In the genomic region with DNA sequence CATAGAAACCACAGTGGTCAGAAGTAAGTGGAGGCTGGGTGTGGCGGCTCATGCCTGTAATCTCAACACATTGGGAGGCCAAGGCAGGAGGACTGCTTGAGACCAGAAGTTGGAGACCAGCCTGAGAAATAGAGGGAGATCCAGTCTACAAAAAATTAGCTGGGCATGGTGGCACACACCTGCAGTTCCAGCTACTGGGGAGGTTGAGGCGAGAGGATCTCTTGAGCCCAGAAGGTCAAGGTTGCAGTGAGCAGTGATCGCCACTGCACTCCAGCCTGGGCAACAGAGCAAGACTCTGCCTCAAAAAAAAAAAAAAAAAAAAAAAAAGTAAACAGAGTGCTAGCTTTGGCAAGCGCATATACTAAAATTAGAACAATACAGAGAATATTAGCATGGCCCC, we compare ENCODE assay signal across 28 cellular contexts. TPM values are rescaled to one million over a fixed set of nuclear protein-coding genes. Genes with fewer than 3 reads are reported as not detected.
DNase-seq lines count a peak whose midpoint lies in the region; ATAC-seq, FAIRE-seq and TF ChIP-seq lines count a peak whose summit lies in the region.
"Had no signal": no experiment of that assay in that cellular context is flagged by ENCODE, and none has a peak within 500 bp of the region (broad histone marks: within the 10 kb centered on the region; RNA-seq: fewer than 3 reads in every experiment).

No MANE protein-coding gene starts in this region.

- H3K36me3 Mint-ChIP-seq in chondrocyte (ENCODE audit: low read depth): no peaks in the 10 kb centered on the region
- H3K36me3 Mint-ChIP-seq: CD14-positive monocyte; CD4-positive, alpha-beta memory T cell; CD4-positive, CD25-positive, alpha-beta regulatory T cell; CD8-positive, alpha-beta memory T cell had no signal

- intact Hi-C loops in kidney (cut with DNase I) (no loop called here), Right ventricle myocardium superior (cut with DNase I) (no loop called here)

- FAIRE-seq in kidney (lab: Jason Lieb, UNC): no peak
- FAIRE-seq: A204.1, GM12878, GM12892, GM18507 had no signal

- no peaks in the 10 kb centered on the region for H3K9me3 Mint-ChIP-seq in chondrocyte (ENCODE audit: low read depth)
- H3K9me3 Mint-ChIP-seq: CD14-positive monocyte; CD4-positive, CD25-positive, alpha-beta regulatory T cell; CD8-positive, alpha-beta memory T cell had no signal

- peaks cover 4% of the 10 kb centered on the region for H3K4me1 Mint-ChIP-seq in chondrocyte (ENCODE audit: low read depth)

- no peak overlapping the region for H3K27ac Mint-ChIP-seq in chondrocyte (ENCODE audit: unreplicated experiment)
- H3K27ac Mint-ChIP-seq: CD14-positive monocyte; CD4-positive, alpha-beta memory T cell; CD4-positive, CD25-positive, alpha-beta regulatory T cell; CD8-positive, alpha-beta memory T cell had no signal

- H3K4me1 ChIP-seq in kidney (ENCODE audit: control insufficient read depth in 1 of 2, insufficient read depth in 1 of 2, low read depth in 1 of 2, low read length in 2 of 2): no peaks in the 10 kb centered on the region

- H3K9me3 ChIP-seq in KOPT-K1 (ENCODE audit: insufficient read depth, low read length, poor library complexity, severe bottlenecking): no peaks in the 10 kb centered on the region
- no peaks in the 10 kb centered on the region for H3K9me3 ChIP-seq in kidney (ENCODE audit: control insufficient read depth in 1 of 2, low read length in 2 of 2)
- H3K9me3 ChIP-seq: BE2C, BLaER1 had no signal

- no peaks in the 10 kb centered on the region for H3K36me3 ChIP-seq in KOPT-K1 (ENCODE audit: insufficient read depth, low read length)
- no peaks in the 10 kb centered on the region for H3K36me3 ChIP-seq in kidney (ENCODE audit: control insufficient read depth in 1 of 2, insufficient read depth in 2 of 2, low read length in 2 of 2)
- H3K36me3 ChIP-seq: BE2C, BLaER1 had no signal

- no peak for TF ChIP-seq CTCF in chondrocyte (IDR thresholded peaks at IDR 0.05)
- TF ChIP-seq CTCF in kidney (IDR thresholded peaks at IDR 0.05; ENCODE audit: borderline replicate concordance, extremely low read depth, insufficient read depth): no peak
- TF ChIP-seq CTCF in coronary artery (IDR thresholded peaks at IDR 0.05): no peak

- H3K27ac ChIP-seq in KOPT-K1 (ENCODE audit: low read depth, low read length, poor library complexity, severe bottlenecking): peak overlapping the region; percentile 93
- H3K27ac ChIP-seq in kidney (ENCODE audit: low read depth in 2 of 2, low read length in 2 of 2): no peak overlapping the region
- no peak overlapping the region for H3K27ac ChIP-seq in coronary artery
- H3K27ac ChIP-seq: BLaER1 had no signal

- H3K4me3 ChIP-seq in kidney (ENCODE audit: low read length in 2 of 2) (no peak overlapping the region), coronary artery (no peak overlapping the region)
- H3K4me3 ChIP-seq: BLaER1, GM12878 had no signal

- DNase-seq in chondrocyte (ENCODE audit: low spot score): peak; percentile 8
- peak; percentile 13 for DNase-seq in kidney
- DNase-seq in iPS-NIHi7 (ENCODE audit: extremely low spot score): no peak
- no peak for DNase-seq in coronary artery (ENCODE audit: low spot score)
- no peak for DNase-seq in Right ventricle myocardium superior
- DNase-seq: 8988T; ACHN; BE2C; C1 segment of cervical spinal cord; CD4-positive, alpha-beta memory T cell; CD4-positive, CD25-positive, alpha-beta regulatory T cell; CD8-positive, alpha-beta memory T cell; COR-L47; DMS 273 treated with DMSO at 0.1 percent for 48 hours; DMS153; DMS53; DMS79; DND-41; EL; GDM1 had no signal

- H3K4me3 Mint-ChIP-seq in chondrocyte (ENCODE audit: unreplicated experiment): no peak overlapping the region
- H3K4me3 Mint-ChIP-seq: CD14-positive monocyte; CD4-positive, alpha-beta memory T cell; CD4-positive, CD25-positive, alpha-beta regulatory T cell; CD8-positive, alpha-beta memory T cell had no signal

- peaks cover 10% of the 10 kb centered on the region for H3K27me3 Mint-ChIP-seq in chondrocyte (ENCODE audit: low read depth)

- H3K9ac ChIP-seq in kidney (ENCODE audit: low read length in 2 of 2): no peak overlapping the region
- H3K9ac ChIP-seq: BLaER1 had no signal

- no peak for ATAC-seq in Right ventricle myocardium superior (ENCODE audit: poor library complexity)
- ATAC-seq: GM12878 had no signal

RNA-seq across cellular contexts. Expression of a gene that starts 24.6 kb away (rescaled TPM):
- total RNA-seq in chondrocyte (0.22 to 1.5 TPM (median 0.33 TPM) in 3 replicates), kidney (6.3 TPM), Right ventricle myocardium superior (0.22 TPM)
- polyA plus RNA-seq in kidney (ENCODE audit: insufficient read depth, low read depth, low replicate concordance): 6.2 TPM
- total RNA-seq: A673; CD4-positive, CD25-positive, alpha-beta regulatory T cell; CD8-positive, alpha-beta memory T cell; GM12878 had no signal
- polyA plus RNA-seq: CD4-positive, alpha-beta memory T cell; CD8-positive, alpha-beta memory T cell had no signal

RNA-seq across cellular contexts. Expression of a gene that starts 25.2 kb away (rescaled TPM):
- total RNA-seq in chondrocyte (3.3 to 5.4 TPM (median 3.7 TPM) in 3 replicates), kidney (8.7 TPM), Right ventricle myocardium superior (3.5 TPM)
- 17.1 TPM for polyA plus RNA-seq in kidney (ENCODE audit: insufficient read depth, low read depth, low replicate concordance)

Comparison
In these comparisons a context has a peak if more than half of its experiments do, and no peak if none do; other contexts are left out.
1. DNase-seq: peak in chondrocyte (single experiment) and kidney (single experiment); none in iPS-NIHi7 (single experiment), coronary artery (single experiment) and Right ventricle myocardium superior (single experiment).